ENCODE assay signal across 15 cellular contexts in the genomic region with DNA sequence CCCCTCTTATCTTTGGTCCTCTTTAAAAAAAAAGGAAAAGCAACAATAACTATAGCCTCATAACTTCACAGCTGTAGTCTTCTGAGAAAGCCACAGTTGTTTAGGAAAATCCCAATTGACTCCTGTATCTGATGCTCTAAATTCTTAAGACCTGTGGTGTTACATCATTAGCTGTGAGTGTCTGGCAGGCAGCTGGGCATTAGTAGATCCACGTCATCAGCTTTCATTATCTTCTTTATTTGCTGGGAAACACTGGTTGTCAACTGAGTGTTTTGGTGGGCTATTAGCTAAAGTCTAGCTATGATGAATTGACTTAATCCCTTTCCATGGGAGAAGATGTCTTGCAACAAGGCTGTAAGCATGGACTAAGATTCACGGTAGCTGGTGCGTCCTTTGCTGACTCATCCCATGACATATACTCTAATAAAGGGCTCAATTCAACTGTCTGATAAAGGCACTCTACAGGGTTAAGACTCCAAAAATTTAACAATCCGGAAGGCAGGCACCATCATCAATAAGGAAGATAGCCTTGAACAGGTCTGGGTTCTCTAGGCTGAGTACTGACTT.
DNase-seq lines count a peak whose midpoint lies in the region; ATAC-seq and TF ChIP-seq lines count a peak whose summit lies in the region.
"Had no signal": no experiment of that assay in that cellular context is flagged by ENCODE, and none has a peak within 500 bp of the region (broad histone marks: within the 10 kb centered on the region; RNA-seq: fewer than 3 reads in every experiment).

No MANE protein-coding gene starts in this region.

- H3K27me3 Mint-ChIP-seq in Calu3 (ENCODE audit: unreplicated experiment) = no peaks in the 10 kb centered on the region

- no peak for ATAC-seq in GM21717 (IDR thresholded peaks at IDR 0.05; ENCODE audit: unreplicated experiment)

- no peak overlapping the region for H4K91ac ChIP-seq in mesenchymal stem cell (ENCODE audit: low read length)

- H3K23ac ChIP-seq in mesenchymal stem cell (ENCODE audit: low read length in 2 of 2) = no peak overlapping the region

- 87% methylated on average over 4 of the region's 4 CpGs for WGBS in mesenchymal stem cell

- no peak overlapping the region for H2AK5ac ChIP-seq in mesenchymal stem cell (ENCODE audit: low read length, severe bottlenecking)

- no peaks in the 10 kb centered on the region for H3K9me3 Mint-ChIP-seq in Calu3 (ENCODE audit: low read depth, unreplicated experiment)

- peaks cover 5% of the 10 kb centered on the region for H3K36me3 Mint-ChIP-seq in Calu3 (ENCODE audit: insufficient read depth, unreplicated experiment)

- H3K4me2 ChIP-seq in mesenchymal stem cell (ENCODE audit: low read length, poor library complexity, severe bottlenecking) = no peak overlapping the region

- no TSS peak for BruUV-seq in Calu3 (replicated peaks; lab: Mats Ljungman, UMichigan)

- no peaks in the 10 kb centered on the region for H3K36me3 ChIP-seq in mesenchymal stem cell (ENCODE audit: control insufficient read depth in 1 of 2, insufficient read depth in 2 of 2, low read depth in 1 of 2, low read length in 2 of 2)
- H3K36me3 ChIP-seq: HAP-1, MG63, SJSA1 had no signal

- DNase-seq in A172 (ENCODE audit: low spot score) (peak; percentile 21), HT1080 (ENCODE audit: low read depth) (peak; percentile 24), cardiac fibroblast (ENCODE audit: low read depth in 2 of 2) (peak; percentile 3 to 27), mesenchymal stem cell (peak; percentile 52), Calu3 (no peak), NCI-H146 (lab: John Stamatoyannopoulos, UW) (no peak)
- DNase-seq: IMR-90, MG63, NCI-H1092, NCI-H2081 treated with DMSO at 0.1 percent for 48 hours, NCI-H526 had no signal

- intact Hi-C loops in Calu3 (cut with micrococcal nuclease; ENCODE audit: unreplicated experiment) = no loop called here

- no peak overlapping the region for H2BK15ac ChIP-seq in mesenchymal stem cell (ENCODE audit: low read depth, poor library complexity, severe bottlenecking)

- H2BK5ac ChIP-seq in mesenchymal stem cell (ENCODE audit: low read depth, low read length, poor library complexity, severe bottlenecking) = no peak overlapping the region

- no peaks in the 10 kb centered on the region for H3K4me1 ChIP-seq in mesenchymal stem cell (ENCODE audit: control insufficient read depth, insufficient read depth, low read depth, low read length)
- H3K4me1 ChIP-seq: HAP-1, SJSA1 had no signal

- H3K4ac ChIP-seq in mesenchymal stem cell (ENCODE audit: low read depth in 1 of 2, low read length in 2 of 2) = no peak overlapping the region

- no peak overlapping the region for H2BK12ac ChIP-seq in mesenchymal stem cell (ENCODE audit: low read length in 2 of 2)

- H4K8ac ChIP-seq in mesenchymal stem cell (ENCODE audit: low read length) = no peak overlapping the region

- TF ChIP-seq CTCF in cardiac fibroblast (IDR thresholded peaks at IDR 0.05; ENCODE audit: low read depth, low read length) = no peak
- no peak for TF ChIP-seq CTCF in Calu3 (IDR thresholded peaks at IDR 0.05; ENCODE audit: unreplicated experiment)

- H3K27ac Mint-ChIP-seq in Calu3 (ENCODE audit: unreplicated experiment) = no peak overlapping the region

- no peak overlapping the region for H3K9ac ChIP-seq in mesenchymal stem cell (ENCODE audit: low read length)

- H3K4me1 Mint-ChIP-seq in Calu3 (ENCODE audit: low read depth, unreplicated experiment) = no peaks in the 10 kb centered on the region

- no peaks in the 10 kb centered on the region for H3K27me3 ChIP-seq in mesenchymal stem cell (ENCODE audit: control insufficient read depth in 1 of 2, insufficient read depth in 1 of 2, low read length in 2 of 2)
- H3K27me3 ChIP-seq: MG63 had no signal

- no peak overlapping the region for H3K18ac ChIP-seq in mesenchymal stem cell (ENCODE audit: low read depth in 1 of 2, low read length in 2 of 2)

- CTCF ChIA-PET in Calu3 (lab: Charles Lee) = interaction anchor here (0.8 kb wide), 1 partner anchor 15 kb away, joined by 5 read pairs; no protein-coding TSS in a partner anchor

- H3K9me3 ChIP-seq in mesenchymal stem cell (ENCODE audit: control insufficient read depth, low read length) = no peaks in the 10 kb centered on the region
- H3K9me3 ChIP-seq: HAP-1, MG63, SJSA1 had no signal

- no peak overlapping the region for H3K14ac ChIP-seq in mesenchymal stem cell (ENCODE audit: low read length in 2 of 2)

- no peak overlapping the region for H2BK120ac ChIP-seq in mesenchymal stem cell (ENCODE audit: low read depth, low read length)

- H3K79me1 ChIP-seq in mesenchymal stem cell (replicated peaks; ENCODE audit: low read length, poor library complexity, severe bottlenecking) = no peaks in the 10 kb centered on the region

- H3K27ac ChIP-seq in mesenchymal stem cell (ENCODE audit: low read length, poor library complexity, severe bottlenecking) = no peak overlapping the region
- H3K27ac ChIP-seq: RWPE1, SJSA1 had no signal

- H2AFZ ChIP-seq in mesenchymal stem cell (ENCODE audit: low read depth, low read length) = no peak overlapping the region

- H3K4me3 ChIP-seq in cardiac fibroblast (replicated peaks in 1 of 2; ENCODE audit: low read depth in 2 of 2, low read length in 2 of 2) = no peak overlapping the region
- H3K4me3 ChIP-seq in mesenchymal stem cell (ENCODE audit: insufficient read depth in 1 of 2, low read depth in 1 of 2, low read length in 2 of 2) = no peak overlapping the region
- H3K4me3 ChIP-seq: HAP-1, MG63, SJSA1 had no signal

- no peak overlapping the region for H3K4me3 Mint-ChIP-seq in Calu3 (ENCODE audit: low read depth, unreplicated experiment)

Comparison
In these comparisons a context has a peak if more than half of its experiments do, and no peak if none do; other contexts are left out.
1. DNase-seq: peak in A172 (single experiment), HT1080 (single experiment), cardiac fibroblast (2 of 2) and mesenchymal stem cell (single experiment); none in Calu3 (single experiment) and NCI-H146 (single experiment).